12 cellular contexts compared by ENCODE assay signal in genomic region chr1:161096015-161096414, GRCh38. TPM values are rescaled to one million over a fixed set of nuclear protein-coding genes. Genes with fewer than 3 reads are reported as not detected.
A peak's percentile ranks its signal among the peaks of the same experiment; 100 is the strongest.
DNase-seq lines count a peak whose midpoint lies in the region; ATAC-seq, FAIRE-seq and TF ChIP-seq lines count a peak whose summit lies in the region.
"Had no signal": no experiment of that assay in that cellular context is flagged by ENCODE, and none has a peak within 500 bp of the region (broad histone marks: within the 10 kb centered on the region; RNA-seq: fewer than 3 reads in every experiment).

No MANE protein-coding gene starts in this region.

- H3K9me3 Mint-ChIP-seq in naive thymus-derived CD8-positive, alpha-beta T cell, result peaks cover 0 to 5% (median 0%) of the 10 kb centered on the region in 9 donors
- H3K9me3 Mint-ChIP-seq in activated CD8-positive, alpha-beta T cell treated with anti-CD3 and anti-CD28 coated beads for 36 hours, result no peaks in the 10 kb centered on the region

- CTCF ChIA-PET in activated CD8-positive, alpha-beta T cell treated with anti-CD3 and anti-CD28 coated beads for 36 hours (lab: Charles Lee), result interaction anchor here (1.5 to 9.4 kb wide), 10 partner anchors 9 to 106 kb away, joined by 3 to 200 read pairs (median 32); partner anchors contain the start of genes ARHGAP30, NIT1, PFDN2 and TSTD1

- peak overlapping the region in 6 of 10 donors; percentile 7 to 100 (median 50) for H3K27ac Mint-ChIP-seq in naive thymus-derived CD8-positive, alpha-beta T cell
- no peak overlapping the region for H3K27ac Mint-ChIP-seq in activated CD8-positive, alpha-beta T cell treated with anti-CD3 and anti-CD28 coated beads for 36 hours

- H3K36me3 Mint-ChIP-seq in naive thymus-derived CD8-positive, alpha-beta T cell, result peaks cover 0 to 19% (median 0%) of the 10 kb centered on the region in 3 donors
- H3K36me3 Mint-ChIP-seq in activated CD8-positive, alpha-beta T cell treated with anti-CD3 and anti-CD28 coated beads for 36 hours (ENCODE audit: low read depth), result peaks cover 13% of the 10 kb centered on the region

- no peak overlapping the region for H3K4me3 Mint-ChIP-seq in naive thymus-derived CD8-positive, alpha-beta T cell
- no peak overlapping the region for H3K4me3 Mint-ChIP-seq in activated CD8-positive, alpha-beta T cell treated with anti-CD3 and anti-CD28 coated beads for 36 hours

- peaks cover 18 to 41% (median 40%) of the 10 kb centered on the region in 4 donors for H3K4me1 Mint-ChIP-seq in naive thymus-derived CD8-positive, alpha-beta T cell
- H3K4me1 Mint-ChIP-seq in activated CD8-positive, alpha-beta T cell treated with anti-CD3 and anti-CD28 coated beads for 36 hours (ENCODE audit: low read depth), result peaks cover 67% of the 10 kb centered on the region

- peak; percentile 65 for FAIRE-seq in GM12892 (lab: Jason Lieb, UNC)

- no peak for TF ChIP-seq CTCF in activated CD8-positive, alpha-beta T cell treated with anti-CD3 and anti-CD28 coated beads for 36 hours (IDR thresholded peaks at IDR 0.05)

- no peak for DNase-seq in GM12892 (ENCODE audit: insufficient read length)
- DNase-seq in naive thymus-derived CD8-positive, alpha-beta T cell, result no peak
- DNase-seq in NCI-H510A (lab: John Stamatoyannopoulos, UW), result no peak
- DNase-seq in SKM-1 (lab: John Stamatoyannopoulos, UW; ENCODE audit: unreplicated experiment), result no peak
- no peak for DNase-seq in activated CD8-positive, alpha-beta T cell treated with anti-CD3 and anti-CD28 coated beads for 36 hours
- no peak for DNase-seq in NCI-H226
- DNase-seq: NCI-H2081, OCI-M1, T-helper 2 cell had no signal

- no peak for TF ChIP-seq POLR2A in GM12892 (IDR thresholded peaks at IDR 0.05; ENCODE audit: low read depth, low read length)

- POLR2A ChIA-PET in naive thymus-derived CD8-positive, alpha-beta T cell (lab: Charles Lee), result interaction anchor here (3.3 to 8.7 kb wide), 4 partner anchors 22 to 56 kb away, joined by 18 to 119 read pairs (median 55); partner anchors contain the start of genes ARHGAP30, NIT1, PFDN2 and TSTD1
- POLR2A ChIA-PET in activated CD8-positive, alpha-beta T cell treated with anti-CD3 and anti-CD28 coated beads for 36 hours (lab: Charles Lee), result interaction anchor here (4.5 to 8.2 kb wide), 2 partner anchors 26 to 49 kb away, joined by 32 to 57 read pairs; partner anchors contain the start of genes ARHGAP30 and USF1

- ATAC-seq in GM19351 (IDR thresholded peaks at IDR 0.05; ENCODE audit: unreplicated experiment) (peak; percentile 44), HG03342 (IDR thresholded peaks at IDR 0.05; ENCODE audit: unreplicated experiment) (peak; percentile 42)
- no peak for ATAC-seq in naive thymus-derived CD8-positive, alpha-beta T cell
- ATAC-seq in activated CD8-positive, alpha-beta T cell treated with anti-CD3 and anti-CD28 coated beads for 36 hours, result no peak

- peaks cover 0 to 4% (median 0%) of the 10 kb centered on the region in 5 donors for H3K27me3 Mint-ChIP-seq in naive thymus-derived CD8-positive, alpha-beta T cell
- no peaks in the 10 kb centered on the region for H3K27me3 Mint-ChIP-seq in activated CD8-positive, alpha-beta T cell treated with anti-CD3 and anti-CD28 coated beads for 36 hours

- intact Hi-C loops in activated CD8-positive, alpha-beta T cell treated with anti-CD3 and anti-CD28 coated beads for 36 hours (cut with micrococcal nuclease), result loop anchor here (5.0 kb wide), 1 partner anchor 99 kb away; no protein-coding TSS in a partner anchor

RNA-seq across cellular contexts. Expression of gene KLHDC9, which starts 2.1 kb away (rescaled TPM):
- 3.4 TPM for polyA plus RNA-seq in GM12892 (2012; ENCODE audit: missing spikeins)
- under 1 TPM; 0.60 to 0.96 TPM for total RNA-seq in naive thymus-derived CD8-positive, alpha-beta T cell
- 1 to 10 TPM in 1 of 3 donors, under 1 TPM in 2; 0.30 to 1.5 (median 0.62) TPM for polyA plus RNA-seq in naive thymus-derived CD8-positive, alpha-beta T cell
- under 1 TPM in 1 of 2 experiments, not detected in 1; 0.43 TPM for total RNA-seq in activated CD8-positive, alpha-beta T cell treated with anti-CD3 and anti-CD28 coated beads for 36 hours

RNA-seq across cellular contexts. Expression of gene NECTIN4, which starts 6.7 kb away (rescaled TPM):
- polyA plus RNA-seq in GM12892 (2012; ENCODE audit: missing spikeins), result 0.51 TPM
- not detected for total RNA-seq in naive thymus-derived CD8-positive, alpha-beta T cell
- not detected for polyA plus RNA-seq in naive thymus-derived CD8-positive, alpha-beta T cell
- not detected for total RNA-seq in activated CD8-positive, alpha-beta T cell treated with anti-CD3 and anti-CD28 coated beads for 36 hours

RNA-seq across cellular contexts. Expression of gene PFDN2, which starts 21.8 kb away (rescaled TPM):
- polyA plus RNA-seq in GM12892 (2012; ENCODE audit: missing spikeins), result 95.6 TPM
- total RNA-seq in naive thymus-derived CD8-positive, alpha-beta T cell, result 10 to 100 TPM; 37.9 to 41.4 TPM
- 10 to 100 TPM; 74.6 to 91.3 (median 86.0) TPM for polyA plus RNA-seq in naive thymus-derived CD8-positive, alpha-beta T cell
- 100 to 1,000 TPM; 137 to 144 TPM for total RNA-seq in activated CD8-positive, alpha-beta T cell treated with anti-CD3 and anti-CD28 coated beads for 36 hours

RNA-seq across cellular contexts. Expression of gene NIT1, which starts 21.9 kb away (rescaled TPM):
- 30.2 TPM for polyA plus RNA-seq in GM12892 (2012; ENCODE audit: missing spikeins)
- total RNA-seq in naive thymus-derived CD8-positive, alpha-beta T cell, result 10 to 100 TPM; 43.5 to 46.4 TPM
- polyA plus RNA-seq in naive thymus-derived CD8-positive, alpha-beta T cell, result 10 to 100 TPM; 16.8 to 25.0 (median 18.3) TPM
- 10 to 100 TPM; 38.5 to 40.0 TPM for total RNA-seq in activated CD8-positive, alpha-beta T cell treated with anti-CD3 and anti-CD28 coated beads for 36 hours

RNA-seq across cellular contexts. Expression of gene ARHGAP30, which starts 26.3 kb away (rescaled TPM):
- 51.8 TPM for polyA plus RNA-seq in GM12892 (2012; ENCODE audit: missing spikeins)
- total RNA-seq in naive thymus-derived CD8-positive, alpha-beta T cell, result 100 to 1,000 TPM; 220 to 233 TPM
- 100 to 1,000 TPM; 110 to 207 (median 136) TPM for polyA plus RNA-seq in naive thymus-derived CD8-positive, alpha-beta T cell
- 100 to 1,000 TPM; 174 to 175 TPM for total RNA-seq in activated CD8-positive, alpha-beta T cell treated with anti-CD3 and anti-CD28 coated beads for 36 hours
- total RNA-seq: dermis microvascular lymphatic vessel endothelial cell had no signal

Comparison
In these comparisons a context has a peak if more than half of its experiments do, and no peak if none do; other contexts are left out.
1. ATAC-seq: peak in GM19351 (single experiment) and HG03342 (single experiment); none in naive thymus-derived CD8-positive, alpha-beta T cell (0 of 2) and activated CD8-positive, alpha-beta T cell treated with anti-CD3 and anti-CD28 coated beads for 36 hours (single experiment).